ENCODE assay signal across 19 cellular contexts in the genomic region with DNA sequence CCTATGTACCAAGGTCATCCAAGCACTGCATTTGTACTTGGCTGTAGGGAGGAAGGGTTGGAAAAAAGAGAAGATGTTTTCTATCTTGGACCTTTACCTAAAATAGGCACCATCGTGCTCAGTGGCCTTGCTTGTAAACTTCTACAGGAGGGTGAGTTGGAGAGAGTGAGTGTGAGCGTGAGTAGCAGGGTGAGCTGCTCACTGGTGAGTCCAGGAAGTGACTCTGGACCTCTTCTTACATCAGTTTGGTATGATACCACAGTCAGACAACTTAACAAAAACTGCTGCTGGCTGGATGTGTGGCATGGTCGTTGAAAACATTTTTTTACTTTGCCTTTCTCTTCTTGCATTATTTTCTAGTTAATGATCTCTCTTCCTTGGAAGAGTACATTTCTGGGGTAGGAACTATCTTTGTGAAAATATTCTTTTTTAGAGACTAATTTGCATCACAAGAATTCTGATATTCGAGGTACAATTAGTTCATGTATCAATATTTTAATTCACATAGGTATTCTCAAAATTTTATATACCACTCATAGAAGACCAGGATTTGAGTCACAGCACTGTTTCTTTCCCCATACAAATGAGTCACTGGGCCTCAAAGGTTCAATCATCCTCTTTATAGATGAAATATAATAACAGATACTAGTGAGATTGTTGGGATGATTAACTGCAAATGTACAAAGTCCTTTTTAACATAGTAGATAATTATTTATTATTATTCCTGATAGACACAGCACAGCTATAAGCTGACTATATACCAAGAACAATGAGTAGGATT. TPM values are rescaled to one million over a fixed set of nuclear protein-coding genes. Genes with fewer than 3 reads are reported as not detected.
"Had no signal": no experiment of that assay in that cellular context is flagged by ENCODE, and none has a peak within 500 bp of the region (broad histone marks: within the 10 kb centered on the region; RNA-seq: fewer than 3 reads in every experiment).

No MANE protein-coding gene starts in this region.

- H3K9me3 Mint-ChIP-seq: activated B cell treated with CpG ODN at 0.5 μM for 24 hours; activated CD4-positive, alpha-beta T cell treated with anti-CD3 and anti-CD28 coated beads, Interleukin-2, amount 10 ng/mL, durations not matched to agents 24 days and 14 days; activated naive CD4-positive, alpha-beta T cell treated with anti-CD3 and anti-CD28 coated beads for 36 hours; activated T-helper 2 cell treated with anti-CD3 and anti-CD28 coated beads, Interferon-gamma antibody, Interleukin-2, Interleukin-4, amounts not matched to agents 10 μg/mL and 5 μg/mL and 100 μg/mL, durations not matched to agents 14 hours and 24 hours and 36 hours had no signal

- H3K4me3 Mint-ChIP-seq: activated B cell treated with CpG ODN at 0.5 μM for 24 hours; activated CD4-positive, alpha-beta T cell treated with anti-CD3 and anti-CD28 coated beads, Interleukin-2, amount 10 ng/mL, durations not matched to agents 24 days and 14 days; activated naive CD4-positive, alpha-beta T cell treated with anti-CD3 and anti-CD28 coated beads for 36 hours had no signal

- H3K4me3 ChIP-seq: colonic mucosa, psoas muscle, stomach, thoracic aorta had no signal

- H3K36me3 ChIP-seq: colonic mucosa, stomach, thoracic aorta had no signal

- H3K9me3 ChIP-seq: colonic mucosa, psoas muscle, stomach, thoracic aorta had no signal

- H3K4me1 Mint-ChIP-seq: activated B cell treated with CpG ODN at 0.5 μM for 24 hours had no signal

- H3K27me3 ChIP-seq: colonic mucosa, stomach had no signal

- H3K27me3 Mint-ChIP-seq: activated B cell treated with CpG ODN at 0.5 μM for 24 hours; activated CD4-positive, alpha-beta T cell treated with anti-CD3 and anti-CD28 coated beads, Interleukin-2, amount 10 ng/mL, durations not matched to agents 24 days and 14 days had no signal

- H3K27ac ChIP-seq: colonic mucosa, psoas muscle, stomach, thoracic aorta had no signal

- H3K4me1 ChIP-seq: colonic mucosa, psoas muscle, stomach had no signal

- H3K27ac Mint-ChIP-seq: activated B cell treated with CpG ODN at 0.5 μM for 24 hours; activated CD4-positive, alpha-beta T cell treated with anti-CD3 and anti-CD28 coated beads, Interleukin-2, amount 10 ng/mL, durations not matched to agents 24 days and 14 days; activated naive CD4-positive, alpha-beta T cell treated with anti-CD3 and anti-CD28 coated beads for 36 hours; activated T-helper 2 cell treated with anti-CD3 and anti-CD28 coated beads, Interferon-gamma antibody, Interleukin-2, Interleukin-4, amounts not matched to agents 10 μg/mL and 5 μg/mL and 100 μg/mL, durations not matched to agents 14 hours and 24 hours and 36 hours had no signal

- DNase-seq: activated B cell treated with CpG ODN at 0.5 μM for 24 hours; activated CD4-positive, alpha-beta T cell treated with anti-CD3 and anti-CD28 coated beads, Interleukin-2, amount 10 ng/mL, durations not matched to agents 24 days and 14 days; activated CD8-positive, alpha-beta memory T cell treated with anti-CD3 and anti-CD28 coated beads, Interleukin-2, amount 50 U/mL, for 48 hours; activated naive CD4-positive, alpha-beta T cell treated with anti-CD3 and anti-CD28 coated beads for 36 hours; central memory CD4-positive, alpha-beta T cell; colonic mucosa; foreskin melanocyte; psoas muscle; stimulated activated CD4-positive, alpha-beta T cell treated with anti-CD3 and anti-CD28 coated beads, Interleukin-1b, Interleukin-23, amount 100 ng/mL, for 48 hours; stomach; SW 1271 had no signal

- ATAC-seq: esophagus mucosa, psoas muscle, sciatic nerve had no signal

- FAIRE-seq: endometrium, TTC549 had no signal

RNA-seq across cellular contexts. Expression of a gene that starts 0.7 kb away (rescaled TPM):
- total RNA-seq: activated B cell treated with CpG ODN at 0.5 μM for 24 hours; activated CD4-positive, alpha-beta T cell treated with anti-CD3 and anti-CD28 coated beads, Interleukin-2, amount 10 ng/mL, durations not matched to agents 24 days and 14 days; activated naive CD4-positive, alpha-beta T cell treated with anti-CD3 and anti-CD28 coated beads for 36 hours; activated T-helper 2 cell treated with anti-CD3 and anti-CD28 coated beads, Interferon-gamma antibody, Interleukin-2, Interleukin-4, amounts not matched to agents 10 μg/mL and 5 μg/mL and 100 μg/mL, durations not matched to agents 14 hours and 24 hours and 36 hours; colonic mucosa; esophagus mucosa; psoas muscle; T-helper 2 cell treated with Interferon-gamma antibody and Interleukin-4, amounts not matched to agents 100 ng/mL and 5 ng/mL, for 36 hours had no signal
- polyA plus RNA-seq: neural cell, stomach had no signal
